8 cellular contexts compared by ENCODE assay signal in the genomic region with DNA sequence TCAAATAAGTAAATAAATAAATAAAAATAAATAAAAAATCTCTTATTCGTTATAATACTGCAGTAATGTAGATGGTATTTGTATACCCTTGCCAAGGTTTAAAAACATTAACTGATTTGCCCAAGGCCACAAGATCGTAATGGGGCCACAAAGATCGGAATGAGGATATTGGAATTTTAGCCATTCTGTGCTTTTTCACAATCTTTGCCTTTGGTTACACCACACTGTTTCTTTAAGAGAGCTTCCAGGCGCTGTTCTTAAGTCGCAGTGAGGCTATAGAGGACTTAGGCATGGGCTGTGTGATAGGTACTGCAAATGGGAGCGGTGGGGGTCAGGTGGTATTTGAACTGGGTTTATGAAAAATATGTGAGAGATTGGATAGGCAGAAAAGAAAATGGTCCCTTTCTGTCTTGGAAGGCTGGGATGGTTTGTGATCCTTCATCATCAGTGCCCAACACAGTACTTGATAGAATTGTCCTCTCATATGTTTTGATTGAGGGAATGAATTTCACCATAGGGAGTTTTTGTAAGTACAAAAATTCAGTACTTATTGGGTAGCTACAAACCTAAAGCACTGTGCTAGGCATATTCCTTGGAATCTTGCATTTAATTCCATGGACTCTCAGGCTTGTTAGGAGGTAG. TPM values are rescaled to one million over a fixed set of nuclear protein-coding genes. Genes with fewer than 3 reads are reported as not detected.
DNase-seq lines count a peak whose midpoint lies in the region; ATAC-seq, FAIRE-seq and TF ChIP-seq lines count a peak whose summit lies in the region.

No MANE protein-coding gene starts in this region.

- peak overlapping the region; percentile 89 for H3K27ac Mint-ChIP-seq in activated T-cell treated with anti-CD3 and anti-CD28 coated beads, Interleukin-2, amount 50 U/mL, for 72 hours

- no peak for DNase-seq in activated T-cell treated with anti-CD3 and anti-CD28 coated beads, Interleukin-2, amount 50 U/mL, for 72 hours
- DNase-seq in activated T-cell treated with anti-CD3 and anti-CD28 coated beads, Interleukin-2, amount 50 U/mL, for 1 hour: no peak
- DNase-seq in adipocyte (ENCODE audit: low read depth) (peak; percentile 29), kidney (no peak), thyroid gland (no peak), GM20000 (ENCODE audit: low spot score) (no peak), LoVo (ENCODE audit: low spot score) (no peak), GM12891 (ENCODE audit: insufficient read length, low spot score) (no peak)

- peaks cover 3% of the 10 kb centered on the region for H3K9me3 ChIP-seq in adipocyte (ENCODE audit: control insufficient read depth, low read length)
- no peaks in the 10 kb centered on the region for H3K9me3 ChIP-seq in kidney (ENCODE audit: control insufficient read depth in 1 of 2, low read length in 2 of 2)
- no peaks in the 10 kb centered on the region for H3K9me3 ChIP-seq in thyroid gland

- H3K9me3 Mint-ChIP-seq in activated T-cell treated with anti-CD3 and anti-CD28 coated beads, Interleukin-2, amount 50 U/mL, for 72 hours: no peaks in the 10 kb centered on the region

- no peaks in the 10 kb centered on the region for H3K27me3 Mint-ChIP-seq in activated T-cell treated with anti-CD3 and anti-CD28 coated beads, Interleukin-2, amount 50 U/mL, for 72 hours (ENCODE audit: low read depth)

- H3K4me3 ChIP-seq in adipocyte (ENCODE audit: low read length): peak overlapping the region; percentile 90
- peak overlapping the region; percentile 68 to 73 for H3K4me3 ChIP-seq in kidney (ENCODE audit: low read length in 2 of 2)
- H3K4me3 ChIP-seq in thyroid gland (replicated peaks in 1 of 3): peak overlapping the region in 2 of 3 donors; percentile 76 to 80

- TF ChIP-seq POLR2A in thyroid gland (IDR thresholded peaks at IDR 0.05) (no peak), GM12891 (IDR thresholded peaks at IDR 0.05; ENCODE audit: low read depth, low read length) (no peak)

- TF ChIP-seq CTCF in kidney (IDR thresholded peaks at IDR 0.05; ENCODE audit: borderline replicate concordance, extremely low read depth, insufficient read depth) (no peak), thyroid gland (IDR thresholded peaks at IDR 0.05) (no peak), GM20000 (IDR thresholded peaks at IDR 0.05; ENCODE audit: extremely low read depth, missing control alignments) (no peak)

- no peaks in the 10 kb centered on the region for H3K36me3 ChIP-seq in adipocyte (ENCODE audit: control insufficient read depth, insufficient read depth, low read length, severe bottlenecking)
- no peaks in the 10 kb centered on the region for H3K36me3 ChIP-seq in kidney (ENCODE audit: control insufficient read depth in 1 of 2, insufficient read depth in 2 of 2, low read length in 2 of 2)
- H3K36me3 ChIP-seq in thyroid gland: no peaks in the 10 kb centered on the region

- intact Hi-C loops in kidney (cut with DNase I) (no loop called here), thyroid gland (cut with DNase I) (no loop called here)

- H3K4me1 ChIP-seq in adipocyte (ENCODE audit: control insufficient read depth, insufficient read depth, low read length) (peaks cover 38% of the 10 kb centered on the region), kidney (ENCODE audit: control insufficient read depth in 1 of 2, insufficient read depth in 1 of 2, low read depth in 1 of 2, low read length in 2 of 2) (peaks cover 5 to 16% of the 10 kb centered on the region in 2 donors), thyroid gland (peaks cover 20% of the 10 kb centered on the region in 2 donors)

- peak overlapping the region; percentile 71 to 74 for H3K4me3 Mint-ChIP-seq in activated T-cell treated with anti-CD3 and anti-CD28 coated beads, Interleukin-2, amount 50 U/mL, for 72 hours

- H3K9ac ChIP-seq in adipocyte (ENCODE audit: low read length) (peak overlapping the region; percentile 88), kidney (ENCODE audit: low read length in 2 of 2) (peak overlapping the region in 1 of 2 donors; percentile 55)

- 64 to 77% methylated on average over 6 of the region's 6 CpGs for WGBS in thyroid gland, 2 donors

- H3K36me3 Mint-ChIP-seq in activated T-cell treated with anti-CD3 and anti-CD28 coated beads, Interleukin-2, amount 50 U/mL, for 72 hours (ENCODE audit: insufficient read depth in 2 of 2): peaks cover 13 to 19% of the 10 kb centered on the region in 2 donors

- FAIRE-seq in kidney (lab: Jason Lieb, UNC): no peak
- no peak for FAIRE-seq in GM12891 (lab: Jason Lieb, UNC)

- peaks cover 66% of the 10 kb centered on the region for H3K4me1 Mint-ChIP-seq in activated T-cell treated with anti-CD3 and anti-CD28 coated beads, Interleukin-2, amount 50 U/mL, for 72 hours (ENCODE audit: low read depth)

- H3K27me3 ChIP-seq in adipocyte (replicated peaks; ENCODE audit: control insufficient read depth, insufficient read depth, low read length) (no peaks in the 10 kb centered on the region), thyroid gland (no peaks in the 10 kb centered on the region)

- H3K27ac ChIP-seq in kidney (ENCODE audit: low read depth in 2 of 2, low read length in 2 of 2) (no peak overlapping the region), thyroid gland (no peak overlapping the region)

- ATAC-seq in activated T-cell treated with anti-CD3 and anti-CD28 coated beads, Interleukin-2, amount 50 U/mL, for 72 hours (replicated peaks in 1 of 2): no peak

TF ChIP-seq in GM12891, 5 proteins besides CTCF, POLR2A, EP300 and RAD21:
- TF ChIP-seq POU2F2 (IDR thresholded peaks at IDR 0.05; ENCODE audit: low read depth, low read length): no peak
- TF ChIP-seq SPI1 (IDR thresholded peaks at IDR 0.05; ENCODE audit: low read depth, low read length): no peak
- no peak for TF ChIP-seq TAF1 (IDR thresholded peaks at IDR 0.05; ENCODE audit: low read depth, low read length)
- no peak for TF ChIP-seq PAX5 (IDR thresholded peaks at IDR 0.05; ENCODE audit: insufficient read depth, low read length, severe bottlenecking)
- TF ChIP-seq POLR2AphosphoS5 (IDR thresholded peaks at IDR 0.05; ENCODE audit: low read depth, low read length): no peak

RNA-seq across cellular contexts. Expression of gene NUS1, which starts 1.4 kb away (rescaled TPM):
- total RNA-seq in activated T-cell treated with anti-CD3 and anti-CD28 coated beads, Interleukin-2, amount 50 U/mL, for 72 hours: 10 to 100 TPM; 29.3 to 33.3 TPM
- 35.8 TPM for total RNA-seq in kidney
- polyA plus RNA-seq in kidney (ENCODE audit: insufficient read depth, low read depth, low replicate concordance): 21.4 TPM
- total RNA-seq in thyroid gland: 10 to 100 TPM; 35.5 to 44.0 (median 41.4) TPM
- polyA plus RNA-seq in GM12891 (2012; ENCODE audit: low read depth, missing spikeins): 21.4 TPM
